ENCODE assay signal across 3 cellular contexts in genomic region chr6:90319044-90319443, GRCh38.
A peak's percentile ranks its signal among the peaks of the same experiment; 100 is the strongest.
TF ChIP-seq lines count a peak whose summit lies in the region.

No MANE protein-coding gene starts in this region.

TF ChIP-seq in HepG2, 621 proteins besides CTCF, POLR2A, EP300 and RAD21:
- 0 out of 2 replicates have a peak, but pooled peaks have one; percentile 17 for TF ChIP-seq CREB1 (IDR thresholded peaks at IDR 0.05)
- TF ChIP-seq CREB1 (CRISPR knock-in tag; IDR thresholded peaks at IDR 0.05): no peak
- TF ChIP-seq SMAD3 (CRISPR knock-in tag; IDR thresholded peaks at IDR 0.05): no peak

TF ChIP-seq in K562, 482 proteins besides CTCF, POLR2A, EP300 and RAD21:
- TF ChIP-seq BACH1 (tag; IDR thresholded peaks at IDR 0.05): no peak
- TF ChIP-seq FOSL1 (tag; conservative IDR thresholded peaks at IDR 0.05): peak; percentile 74
- TF ChIP-seq MEIS2 (IDR thresholded peaks at IDR 0.05; ENCODE audit: partially characterized antibody): peak; percentile 12
- peak; percentile 70 for TF ChIP-seq ATF3 (IDR thresholded peaks at IDR 0.05)
- no peak for TF ChIP-seq ATF3 (CRISPR knock-in tag; conservative IDR thresholded peaks at IDR 0.05)
- TF ChIP-seq TRIM24 (IDR thresholded peaks at IDR 0.05): no peak
- TF ChIP-seq JUND (IDR thresholded peaks at IDR 0.05; ENCODE audit: borderline replicate concordance, low read depth, low read length): peak; percentile 45; the same call in 1 of the 2 replicates
- TF ChIP-seq JUND (tag; IDR thresholded peaks at IDR 0.05; ENCODE audit: borderline replicate concordance, low read depth, low read length): peak; percentile 40; the same call in 1 of the 3 replicates

TF ChIP-seq in WTC11, 78 proteins besides CTCF, POLR2A, EP300 and RAD21:
- TF ChIP-seq NFATC4 (CRISPR knock-in tag; IDR thresholded peaks at IDR 0.05) (no peak), ZMAT4 (CRISPR knock-in tag; IDR thresholded peaks at IDR 0.05) (no peak), ELF4 (CRISPR knock-in tag; IDR thresholded peaks at IDR 0.05; ENCODE audit: low read depth) (no peak)
